ENCODE assay signal across 25 cellular contexts in genomic region chr3:135056084-135056730, GRCh38.
DNase-seq lines count a peak whose midpoint lies in the region; ATAC-seq and TF ChIP-seq lines count a peak whose summit lies in the region.
"Had no signal": no experiment of that assay in that cellular context is flagged by ENCODE, and none has a peak within 500 bp of the region (broad histone marks: within the 10 kb centered on the region; RNA-seq: fewer than 3 reads in every experiment).

No MANE protein-coding gene starts in this region.

- TF ChIP-seq RAD21 in SK-N-SH (IDR thresholded peaks at IDR 0.05; ENCODE audit: low read length), result no peak

- ATAC-seq in GM19023 (IDR thresholded peaks at IDR 0.05; ENCODE audit: unreplicated experiment), result no peak
- ATAC-seq: activated T-cell treated with anti-CD3 and anti-CD28 coated beads, Interleukin-2, amount 50 U/mL, for 72 hours; K562 had no signal

- no peaks in the 10 kb centered on the region for H3K4me1 ChIP-seq in SK-N-SH (ENCODE audit: control insufficient read depth in 1 of 2, insufficient read depth in 2 of 2, low read depth in 1 of 2, low read length in 1 of 2)
- H3K4me1 ChIP-seq: thyroid gland had no signal

- no peaks in the 10 kb centered on the region for H4K20me1 ChIP-seq in SK-N-SH (ENCODE audit: insufficient read depth)

- H3K27me3 ChIP-seq in SK-N-SH (ENCODE audit: insufficient read depth), result no peaks in the 10 kb centered on the region
- H3K27me3 ChIP-seq: brain microvascular endothelial cell, thyroid gland had no signal

- H2AFZ ChIP-seq in SK-N-SH (ENCODE audit: low read depth), result no peak overlapping the region

- H3K4me3 Mint-ChIP-seq in osteocyte (ENCODE audit: unreplicated experiment), result no peak overlapping the region
- H3K4me3 Mint-ChIP-seq: activated naive CD4-positive, alpha-beta T cell treated with anti-CD3 and anti-CD28 coated beads, Interleukin-2, amount 10 ng/mL, durations not matched to agents 7 days and 5 days; activated T-cell treated with anti-CD3 and anti-CD28 coated beads, Interleukin-2, amount 50 U/mL, for 72 hours; CD14-positive monocyte; H9; mesothelial cell of epicardium; naive thymus-derived CD8-positive, alpha-beta T cell; stimulated activated naive CD8-positive, alpha-beta T cell treated with anti-CD3 and anti-CD28 coated beads, Interleukin-15, Interleukin-2, amounts not matched to agents 100 ng/mL and 50 ng/mL, for 24 hours had no signal

- no peaks in the 10 kb centered on the region for H3K27me3 Mint-ChIP-seq in osteocyte (ENCODE audit: unreplicated experiment)
- H3K27me3 Mint-ChIP-seq: activated naive CD4-positive, alpha-beta T cell treated with anti-CD3 and anti-CD28 coated beads, Interleukin-2, amount 10 ng/mL, durations not matched to agents 7 days and 5 days; stimulated activated naive CD8-positive, alpha-beta T cell treated with anti-CD3 and anti-CD28 coated beads, Interleukin-15, Interleukin-2, amounts not matched to agents 100 ng/mL and 50 ng/mL, for 24 hours had no signal

- POLR2A ChIA-PET in SK-N-SH (lab: Yijun Ruan, JAX), result no interaction called here

- H3K36me3 ChIP-seq in SK-N-SH (replicated peaks in 1 of 2; ENCODE audit: control insufficient read depth in 1 of 2, insufficient read depth in 2 of 2, low read length in 1 of 2), result no peaks in the 10 kb centered on the region
- H3K36me3 ChIP-seq: brain microvascular endothelial cell, MG63, thyroid gland had no signal

- 59% methylated on average over 6 of the region's 7 CpGs for WGBS in SK-N-SH (ENCODE audit: low lambda C conversion rate)

- no peaks in the 10 kb centered on the region for H3K79me2 ChIP-seq in SK-N-SH (ENCODE audit: insufficient read depth)

- no peak overlapping the region for H3K4me2 ChIP-seq in SK-N-SH

- CTCF ChIA-PET in SK-N-SH (lab: Yijun Ruan, JAX), result no interaction called here

- peak; percentile 32 for DNase-seq in NCI-H2171 treated with DMSO at 0.1 percent for 48 hours (lab: John Stamatoyannopoulos, UW)
- DNase-seq in NCI-H2171 (lab: John Stamatoyannopoulos, UW), result no peak
- peak; percentile 92 for DNase-seq in NCI-H1436 treated with DMSO at 0.1 percent for 48 hours (lab: John Stamatoyannopoulos, UW)
- peak; percentile 3 for DNase-seq in NCI-H69 (lab: John Stamatoyannopoulos, UW)
- DNase-seq in osteocyte (ENCODE audit: extremely low spot score, unreplicated experiment), result peak; percentile 75
- no peak for DNase-seq in SK-N-SH
- DNase-seq in GM03348 (ENCODE audit: low spot score), result no peak
- DNase-seq: 8988T; activated CD4-positive, alpha-beta T cell treated with anti-CD3 and anti-CD28 coated beads, Interleukin-2, amount 50 U/mL, for 1 hour; activated naive CD4-positive, alpha-beta T cell treated with anti-CD3 and anti-CD28 coated beads, Interleukin-2, amount 10 ng/mL, durations not matched to agents 7 days and 5 days; activated T-cell treated with anti-CD3 and anti-CD28 coated beads, Interleukin-2, amount 50 U/mL, for 72 hours; brain microvascular endothelial cell; Calu3; H9; MG63; naive thymus-derived CD8-positive, alpha-beta T cell; NCI-H1105 treated with DMSO at 0.1 percent for 48 hours; occipital lobe; T-helper 9 cell; thyroid gland had no signal

- no peak overlapping the region for H3K27ac Mint-ChIP-seq in osteocyte (ENCODE audit: unreplicated experiment)
- H3K27ac Mint-ChIP-seq: activated naive CD4-positive, alpha-beta T cell treated with anti-CD3 and anti-CD28 coated beads, Interleukin-2, amount 10 ng/mL, durations not matched to agents 7 days and 5 days; activated T-cell treated with anti-CD3 and anti-CD28 coated beads, Interleukin-2, amount 50 U/mL, for 72 hours; CD14-positive monocyte; H9; mesothelial cell of epicardium; naive thymus-derived CD8-positive, alpha-beta T cell; stimulated activated naive CD8-positive, alpha-beta T cell treated with anti-CD3 and anti-CD28 coated beads, Interleukin-15, Interleukin-2, amounts not matched to agents 100 ng/mL and 50 ng/mL, for 24 hours had no signal

- no peaks in the 10 kb centered on the region for H3K9me2 ChIP-seq in SK-N-SH

- TF ChIP-seq EP300 in SK-N-SH (IDR thresholded peaks at IDR 0.05; ENCODE audit: borderline replicate concordance in 1 of 2, low read depth in 1 of 2, low read length in 1 of 2), result no peak

- H3K36me3 Mint-ChIP-seq in osteocyte (ENCODE audit: unreplicated experiment), result no peaks in the 10 kb centered on the region
- H3K36me3 Mint-ChIP-seq: activated naive CD4-positive, alpha-beta T cell treated with anti-CD3 and anti-CD28 coated beads, Interleukin-2, amount 10 ng/mL, durations not matched to agents 7 days and 5 days; CD14-positive monocyte; mesothelial cell of epicardium; naive thymus-derived CD8-positive, alpha-beta T cell had no signal

- no peak overlapping the region for H3K27ac ChIP-seq in SK-N-SH (ENCODE audit: low read depth in 2 of 2, low read length in 1 of 2)
- H3K27ac ChIP-seq: brain microvascular endothelial cell, thyroid gland had no signal

- TF ChIP-seq CTCF in osteocyte (IDR thresholded peaks at IDR 0.05) (no peak), SK-N-SH (IDR thresholded peaks at IDR 0.05) (no peak)

- H3K4me1 Mint-ChIP-seq in osteocyte (ENCODE audit: unreplicated experiment), result no peaks in the 10 kb centered on the region
- H3K4me1 Mint-ChIP-seq: activated naive CD4-positive, alpha-beta T cell treated with anti-CD3 and anti-CD28 coated beads, Interleukin-2, amount 10 ng/mL, durations not matched to agents 7 days and 5 days; CD14-positive monocyte; mesothelial cell of epicardium; naive thymus-derived CD8-positive, alpha-beta T cell had no signal

- no peaks in the 10 kb centered on the region for H3K9me3 ChIP-seq in SK-N-SH
- H3K9me3 ChIP-seq: MG63, thyroid gland had no signal

- no peak overlapping the region for H3K9ac ChIP-seq in SK-N-SH

- no peak overlapping the region for H3K4me3 ChIP-seq in SK-N-SH (ENCODE audit: low read depth in 2 of 2, low read length in 1 of 2)
- H3K4me3 ChIP-seq: K562, MG63, thyroid gland had no signal

- H3K9me3 Mint-ChIP-seq in osteocyte (ENCODE audit: unreplicated experiment), result no peaks in the 10 kb centered on the region
- H3K9me3 Mint-ChIP-seq: activated naive CD4-positive, alpha-beta T cell treated with anti-CD3 and anti-CD28 coated beads, Interleukin-2, amount 10 ng/mL, durations not matched to agents 7 days and 5 days; H9; mesothelial cell of epicardium; stimulated activated naive CD8-positive, alpha-beta T cell treated with anti-CD3 and anti-CD28 coated beads, Interleukin-15, Interleukin-2, amounts not matched to agents 100 ng/mL and 50 ng/mL, for 24 hours had no signal

- no peaks in the 10 kb centered on the region for H3F3A ChIP-seq in SK-N-SH (replicated peaks; ENCODE audit: insufficient read depth)

TF ChIP-seq in SK-N-SH, 30 proteins besides CTCF, POLR2A, EP300 and RAD21:
- TF ChIP-seq USF1 (IDR thresholded peaks at IDR 0.05; ENCODE audit: borderline replicate concordance, low read depth) (no peak), NRF1 (IDR thresholded peaks at IDR 0.05; ENCODE audit: low read depth, low read length) (no peak), SMC3 (IDR thresholded peaks at IDR 0.05; ENCODE audit: low read depth, low read length) (no peak), GABPA (IDR thresholded peaks at IDR 0.05; ENCODE audit: low read depth) (no peak), FOXJ3 (CRISPR knock-in tag; IDR thresholded peaks at IDR 0.05) (no peak), NFIC (IDR thresholded peaks at IDR 0.05; ENCODE audit: borderline replicate concordance) (no peak)
TF ChIP-seq in SK-N-SH: peak in this region for 0.

Comparison
In these comparisons a context has a peak if more than half of its experiments do, and no peak if none do; other contexts are left out.
1. DNase-seq: peak in NCI-H2171 treated with DMSO at 0.1 percent for 48 hours (single experiment), NCI-H1436 treated with DMSO at 0.1 percent for 48 hours (single experiment), NCI-H69 (single experiment) and osteocyte (single experiment); none in NCI-H2171 (single experiment), SK-N-SH (single experiment) and GM03348 (single experiment).